Comparison of ENCODE assay signal across 1 cellular context in the genomic region with DNA sequence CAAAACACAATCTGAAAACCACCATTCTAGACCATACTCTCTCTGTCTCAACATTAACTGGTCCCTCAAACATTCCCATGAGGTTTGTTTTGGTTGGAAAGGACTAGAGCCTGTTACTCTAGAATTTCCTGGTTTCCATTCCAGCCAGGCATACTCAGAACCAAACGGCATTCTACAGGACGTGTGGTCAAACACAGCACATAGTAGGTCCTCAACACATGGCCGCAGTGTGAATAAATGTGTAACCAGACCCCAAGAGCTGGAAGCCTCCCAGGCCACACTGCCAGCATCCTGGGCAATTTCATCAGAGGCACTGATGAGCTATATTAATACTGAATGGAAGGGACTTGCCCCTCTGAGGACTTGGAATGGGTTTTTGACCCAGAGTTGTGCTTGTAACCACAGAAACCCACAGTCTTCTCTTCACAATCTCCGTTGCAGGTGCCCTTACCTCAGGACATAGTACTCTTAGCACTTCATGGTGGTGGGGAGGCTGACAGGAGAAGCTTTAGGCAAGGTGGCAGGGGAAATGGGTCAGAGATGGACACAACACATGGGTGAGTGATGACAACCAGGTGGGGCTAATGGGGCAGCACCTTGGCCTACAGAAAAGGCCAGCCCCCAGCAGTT.
TF ChIP-seq lines count a peak whose summit lies in the region.

No MANE protein-coding gene starts in this region.

TF ChIP-seq in K562, 482 proteins besides CTCF, POLR2A, EP300 and RAD21:
- TF ChIP-seq ZKSCAN1 (IDR thresholded peaks at IDR 0.05; ENCODE audit: low read depth, low read length) (peak; percentile 92), FOXO4 (CRISPR knock-in tag; IDR thresholded peaks at IDR 0.05) (no peak)
